In genomic region chr5:56314536-56314935, GRCh38 we compare ENCODE assay signal across 8 cellular contexts.
DNase-seq lines count a peak whose midpoint lies in the region; ATAC-seq and TF ChIP-seq lines count a peak whose summit lies in the region.

No MANE protein-coding gene starts in this region.

- no peaks in the 10 kb centered on the region for H3K79me1 ChIP-seq in IMR-90 (ENCODE audit: low read depth in 1 of 2, low read length in 2 of 2)

- dilution Hi-C loops in IMR-90 (cut with HindIII; ENCODE audit: low sequenced_read_pairs, unreplicated experiment): no loop called here

- H3K4ac ChIP-seq in IMR-90 (ENCODE audit: low read depth, low read length): no peak overlapping the region

- H3K36me3 ChIP-seq in IMR-90 (ENCODE audit: control insufficient read depth, insufficient read depth, low read length): no peaks in the 10 kb centered on the region
- H3K36me3 ChIP-seq in brain microvascular endothelial cell (replicated peaks): no peaks in the 10 kb centered on the region

- no peak overlapping the region for H3K56ac ChIP-seq in IMR-90 (ENCODE audit: extremely low read depth, insufficient read depth, low read length)

- H3K27ac Mint-ChIP-seq in activated naive CD4-positive, alpha-beta T cell treated with anti-CD3 and anti-CD28 coated beads, Interleukin-2, amount 50 U/mL, for 24 hours: no peak overlapping the region
- peak overlapping the region; percentile 56 for H3K27ac Mint-ChIP-seq in stimulated activated memory B cell treated with anti-CD40 and anti-IgM and Interleukin-4, amounts not matched to agents 10 μg/mL and 1 μg/mL and 100 μg/mL, for 72 hours

- TF ChIP-seq POLR2A in IMR-90 (IDR thresholded peaks at IDR 0.05; ENCODE audit: low read depth, low read length): no peak

- H3K9me1 ChIP-seq in IMR-90 (ENCODE audit: insufficient read depth, low read length): peaks cover 4% of the 10 kb centered on the region; the same call in 1 of the 2 replicates

- no peak overlapping the region for H3K9ac ChIP-seq in IMR-90 (ENCODE audit: low read depth, low read length)

- in situ Hi-C loops in IMR-90 (cut with MboI; ENCODE audit: low sequenced_read_pairs): no loop called here
- in situ Hi-C loops in brain microvascular endothelial cell (cut with HindIII; ENCODE audit: low pct_ligation_motif_present, low sequenced_read_pairs): no loop called here

- TF ChIP-seq CTCF in IMR-90 (conservative IDR thresholded peaks at IDR 0.05; ENCODE audit: low read depth, low read length) (0 out of 2 replicates have a peak, but pooled peaks have one; percentile 10), brain microvascular endothelial cell (IDR thresholded peaks at IDR 0.05; ENCODE audit: low read depth, low read length, missing control alignments) (peak; percentile 59)

- no peaks in the 10 kb centered on the region for H3K27me3 Mint-ChIP-seq in activated naive CD4-positive, alpha-beta T cell treated with anti-CD3 and anti-CD28 coated beads, Interleukin-2, amount 50 U/mL, for 24 hours
- H3K27me3 Mint-ChIP-seq in stimulated activated memory B cell treated with anti-CD40 and anti-IgM and Interleukin-4, amounts not matched to agents 10 μg/mL and 1 μg/mL and 100 μg/mL, for 72 hours: no peaks in the 10 kb centered on the region

- H2BK15ac ChIP-seq in IMR-90 (ENCODE audit: low read depth, low read length): no peak overlapping the region

- no peak overlapping the region for H2AFZ ChIP-seq in IMR-90 (replicated peaks; ENCODE audit: low read length, poor library complexity)

- CTCF ChIA-PET in IMR-90 (lab: Yijun Ruan, JAX): no interaction called here

- H2AK9ac ChIP-seq in IMR-90 (replicated peaks; ENCODE audit: low read depth, low read length, poor library complexity): no peak overlapping the region

- no peak overlapping the region for H4K5ac ChIP-seq in IMR-90 (ENCODE audit: low read depth, low read length)

- no CpG with 5 or more reads among the region's 6 CpGs for WGBS in IMR-90 (ENCODE audit: extremely low coverage in 2 of 2, insufficient read length in 1 of 2), 2 experiments

- peaks cover 2% of the 10 kb centered on the region for H3K36me3 Mint-ChIP-seq in activated naive CD4-positive, alpha-beta T cell treated with anti-CD3 and anti-CD28 coated beads, Interleukin-2, amount 50 U/mL, for 24 hours
- no peaks in the 10 kb centered on the region for H3K36me3 Mint-ChIP-seq in stimulated activated memory B cell treated with anti-CD40 and anti-IgM and Interleukin-4, amounts not matched to agents 10 μg/mL and 1 μg/mL and 100 μg/mL, for 72 hours

- 0 out of 2 replicates have a peak overlapping the region, but pooled peaks have one; percentile 20 for H2BK120ac ChIP-seq in IMR-90 (ENCODE audit: low read depth, low read length)

- H3K27ac ChIP-seq in IMR-90 (ENCODE audit: insufficient read depth, low read length) (no peak overlapping the region), brain microvascular endothelial cell (no peak overlapping the region)

- POLR2A ChIA-PET in IMR-90 (lab: Charles Lee; ENCODE audit: unreplicated experiment): no interaction called here

- H2BK5ac ChIP-seq in IMR-90 (ENCODE audit: low read depth, low read length, poor library complexity, severe bottlenecking): no peak overlapping the region

- no peak overlapping the region for H3K14ac ChIP-seq in IMR-90 (replicated peaks; ENCODE audit: low read depth, low read length)

- H3K4me3 ChIP-seq in IMR-90 (ENCODE audit: insufficient read depth, low read depth, low read length) (no peak overlapping the region), brain microvascular endothelial cell (ENCODE audit: low read depth, low read length) (no peak overlapping the region)

- peaks cover 32% of the 10 kb centered on the region for H3K4me1 Mint-ChIP-seq in activated naive CD4-positive, alpha-beta T cell treated with anti-CD3 and anti-CD28 coated beads, Interleukin-2, amount 50 U/mL, for 24 hours
- peaks cover 47% of the 10 kb centered on the region for H3K4me1 Mint-ChIP-seq in stimulated activated memory B cell treated with anti-CD40 and anti-IgM and Interleukin-4, amounts not matched to agents 10 μg/mL and 1 μg/mL and 100 μg/mL, for 72 hours

- intact Hi-C loops in IMR-90 (cut with micrococcal nuclease): no loop called here

- H3K9me3 ChIP-seq in IMR-90 (ENCODE audit: control insufficient read depth, insufficient read depth, low read length): no peaks in the 10 kb centered on the region

- DNase-seq in activated naive CD4-positive, alpha-beta T cell (lab: John Stamatoyannopoulos, UW): no peak
- DNase-seq in IMR-90: no peak
- DNase-seq in brain microvascular endothelial cell: no peak
- DNase-seq in NCI-H524 (lab: John Stamatoyannopoulos, UW): no peak
- no peak for DNase-seq in GM19238 (ENCODE audit: insufficient read length, low spot score)

- no peaks in the 10 kb centered on the region for H3K27me3 ChIP-seq in IMR-90 (ENCODE audit: control insufficient read depth, insufficient read depth, low read length)
- no peaks in the 10 kb centered on the region for H3K27me3 ChIP-seq in brain microvascular endothelial cell (replicated peaks)

- H3K23ac ChIP-seq in IMR-90 (ENCODE audit: low read depth, low read length): no peak overlapping the region

- no peak overlapping the region for H2BK20ac ChIP-seq in IMR-90 (ENCODE audit: low read depth, low read length)

- no peak for TF ChIP-seq RAD21 in IMR-90 (IDR thresholded peaks at IDR 0.05; ENCODE audit: low read length)

- BruUV-seq in IMR-90 (replicated peaks; lab: Mats Ljungman, UMichigan): no TSS peak

- H3K4me1 ChIP-seq in IMR-90 (ENCODE audit: control insufficient read depth, insufficient read depth, low read length): peaks cover 9% of the 10 kb centered on the region; the same call in 1 of the 2 replicates

- H3K4me2 ChIP-seq in IMR-90 (ENCODE audit: low read depth, low read length): no peak overlapping the region

- peak overlapping the region; percentile 28; the same call in 1 of the 2 replicates for H4K91ac ChIP-seq in IMR-90 (ENCODE audit: insufficient read depth, low read depth, low read length)

- H4K8ac ChIP-seq in IMR-90 (ENCODE audit: low read depth in 2 of 2, low read length in 2 of 2): no peak overlapping the region

- H3K9me3 Mint-ChIP-seq in activated naive CD4-positive, alpha-beta T cell treated with anti-CD3 and anti-CD28 coated beads, Interleukin-2, amount 50 U/mL, for 24 hours: no peaks in the 10 kb centered on the region
- H3K9me3 Mint-ChIP-seq in stimulated activated memory B cell treated with anti-CD40 and anti-IgM and Interleukin-4, amounts not matched to agents 10 μg/mL and 1 μg/mL and 100 μg/mL, for 72 hours: no peaks in the 10 kb centered on the region

- no peaks in the 10 kb centered on the region for H4K20me1 ChIP-seq in IMR-90 (ENCODE audit: insufficient read depth, low read length)

- H3K4me3 Mint-ChIP-seq in activated naive CD4-positive, alpha-beta T cell treated with anti-CD3 and anti-CD28 coated beads, Interleukin-2, amount 50 U/mL, for 24 hours: peak overlapping the region; percentile 8
- peak overlapping the region; percentile 29 for H3K4me3 Mint-ChIP-seq in stimulated activated memory B cell treated with anti-CD40 and anti-IgM and Interleukin-4, amounts not matched to agents 10 μg/mL and 1 μg/mL and 100 μg/mL, for 72 hours

- H2AK5ac ChIP-seq in IMR-90 (ENCODE audit: low read depth, low read length): 0 out of 2 replicates have a peak overlapping the region, but pooled peaks have one; percentile 3

- ATAC-seq in IMR-90 (ENCODE audit: low read depth) (no peak), HG03039 (IDR thresholded peaks at IDR 0.05; ENCODE audit: unreplicated experiment) (no peak)
- peak; percentile 71 for ATAC-seq in stimulated activated memory B cell treated with anti-CD40 and anti-IgM and Interleukin-4, amounts not matched to agents 10 μg/mL and 1 μg/mL and 100 μg/mL, for 72 hours

- H3K18ac ChIP-seq in IMR-90 (ENCODE audit: low read depth, low read length): no peak overlapping the region

TF ChIP-seq in IMR-90, 13 proteins besides CTCF, POLR2A, EP300 and RAD21:
- TF ChIP-seq USF2 (IDR thresholded peaks at IDR 0.05; ENCODE audit: low read depth, low read length) (no peak), SMC3 (IDR thresholded peaks at IDR 0.05; ENCODE audit: low read depth, low read length) (0 out of 2 replicates have a peak, but pooled peaks have one; percentile 7), CEBPB (IDR thresholded peaks at IDR 0.05; ENCODE audit: low read depth, low read length) (no peak), RCOR1 (IDR thresholded peaks at IDR 0.05; ENCODE audit: insufficient replicate concordance, low read length) (no peak), MXI1 (IDR thresholded peaks at IDR 0.05; ENCODE audit: borderline replicate concordance, low read depth, low read length) (no peak), NFE2L2 (IDR thresholded peaks at IDR 0.05; ENCODE audit: low read depth, low read length) (no peak), BHLHE40 (IDR thresholded peaks at IDR 0.05; ENCODE audit: low read depth, low read length) (no peak)
